Comparison of ENCODE assay signal across 14 cellular contexts in the genomic region with DNA sequence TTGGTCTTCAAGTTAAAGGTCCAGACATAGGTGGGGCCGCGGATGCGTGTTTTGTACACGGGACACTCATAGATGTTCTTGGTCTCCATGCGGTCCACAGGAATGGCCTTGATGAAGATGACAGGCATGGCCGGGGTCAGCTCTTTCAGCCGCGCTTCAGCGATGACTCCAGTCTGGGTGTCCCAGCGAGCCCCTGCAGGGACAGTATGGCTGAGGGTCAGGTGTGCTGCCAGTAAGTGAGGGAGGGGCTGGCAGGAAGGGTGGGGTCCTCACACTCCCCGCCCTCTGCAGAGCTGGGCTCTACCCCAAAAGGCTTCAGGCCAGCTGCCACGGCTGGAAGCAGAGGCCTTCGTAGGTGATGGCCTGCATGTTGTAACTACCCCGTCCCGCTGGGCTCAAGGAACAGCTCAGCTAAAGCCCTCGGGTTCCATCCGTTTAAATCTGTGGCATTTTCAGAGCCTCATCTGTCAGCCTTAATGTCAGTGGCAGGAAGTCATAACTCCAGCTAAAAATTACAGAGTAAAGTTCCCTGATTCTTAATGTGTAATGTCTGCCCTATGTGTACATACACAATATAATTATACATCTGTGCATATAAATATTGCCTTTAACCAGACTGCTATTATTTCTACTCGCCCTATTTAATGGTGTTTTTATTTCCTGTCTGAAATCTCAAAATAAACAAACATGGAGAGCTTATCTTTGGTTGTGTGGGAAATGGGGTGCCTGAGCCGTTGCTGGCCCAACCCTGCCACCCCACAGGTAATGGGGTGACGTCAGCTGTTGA.
"Had no signal": no experiment of that assay in that cellular context is flagged by ENCODE, and none has a peak within 500 bp of the region (broad histone marks: within the 10 kb centered on the region; RNA-seq: fewer than 3 reads in every experiment).

No MANE protein-coding gene starts in this region.

- ATAC-seq: foreskin keratinocyte; naive thymus-derived CD8-positive, alpha-beta T cell; stimulated activated naive B cell treated with anti-CD40 and anti-IgM and Interleukin-4, amounts not matched to agents 10 μg/mL and 1 μg/mL and 100 μg/mL, for 72 hours had no signal

- H3K27ac ChIP-seq: epithelial cell of prostate, foreskin keratinocyte, hepatocyte, thyroid gland, uterus had no signal

- H3K27me3 ChIP-seq: dorsolateral prefrontal cortex, foreskin keratinocyte, hepatocyte, thyroid gland, uterus had no signal

- DNase-seq: activated CD4-positive, alpha-beta T cell treated with anti-CD3 and anti-CD28 coated beads, Interleukin-2, amount 50 U/mL, for 1 hour; activated CD8-positive, alpha-beta memory T cell treated with anti-CD3 and anti-CD28 coated beads, Interleukin-2, amount 50 U/mL, for 4 hours; activated gamma-delta T cell; activated T-cell treated with anti-CD3 and anti-CD28 coated beads, Interleukin-2, amount 50 U/mL, for 48 hours; dorsolateral prefrontal cortex; foreskin keratinocyte; mesendoderm; naive thymus-derived CD8-positive, alpha-beta T cell; stimulated activated naive B cell treated with anti-CD40 and anti-IgM and Interleukin-4, amounts not matched to agents 10 μg/mL and 1 μg/mL and 100 μg/mL, for 72 hours; thyroid gland; uterus had no signal

- H3K27ac Mint-ChIP-seq: activated naive CD8-positive, alpha-beta T cell had no signal

- H3K27me3 Mint-ChIP-seq: activated naive CD8-positive, alpha-beta T cell; naive thymus-derived CD8-positive, alpha-beta T cell; stimulated activated naive B cell treated with anti-CD40 and anti-IgM and Interleukin-4, amounts not matched to agents 10 μg/mL and 1 μg/mL and 100 μg/mL, for 72 hours had no signal

- H3K4me2 ChIP-seq: hepatocyte had no signal

- H3K4me3 ChIP-seq: dorsolateral prefrontal cortex, hepatocyte, thyroid gland, uterus had no signal

- H3K4me3 Mint-ChIP-seq: activated naive CD8-positive, alpha-beta T cell; naive thymus-derived CD8-positive, alpha-beta T cell; stimulated activated naive B cell treated with anti-CD40 and anti-IgM and Interleukin-4, amounts not matched to agents 10 μg/mL and 1 μg/mL and 100 μg/mL, for 72 hours had no signal

- H3K4me1 ChIP-seq: foreskin keratinocyte, uterus had no signal

- H3K9me3 Mint-ChIP-seq: naive thymus-derived CD8-positive, alpha-beta T cell; stimulated activated naive B cell treated with anti-CD40 and anti-IgM and Interleukin-4, amounts not matched to agents 10 μg/mL and 1 μg/mL and 100 μg/mL, for 72 hours had no signal

- H3K9me3 ChIP-seq: thyroid gland, uterus had no signal

- H2AFZ ChIP-seq: hepatocyte had no signal

- H3K36me3 ChIP-seq: uterus had no signal
